8 cellular contexts compared by ENCODE assay signal in the genomic region with DNA sequence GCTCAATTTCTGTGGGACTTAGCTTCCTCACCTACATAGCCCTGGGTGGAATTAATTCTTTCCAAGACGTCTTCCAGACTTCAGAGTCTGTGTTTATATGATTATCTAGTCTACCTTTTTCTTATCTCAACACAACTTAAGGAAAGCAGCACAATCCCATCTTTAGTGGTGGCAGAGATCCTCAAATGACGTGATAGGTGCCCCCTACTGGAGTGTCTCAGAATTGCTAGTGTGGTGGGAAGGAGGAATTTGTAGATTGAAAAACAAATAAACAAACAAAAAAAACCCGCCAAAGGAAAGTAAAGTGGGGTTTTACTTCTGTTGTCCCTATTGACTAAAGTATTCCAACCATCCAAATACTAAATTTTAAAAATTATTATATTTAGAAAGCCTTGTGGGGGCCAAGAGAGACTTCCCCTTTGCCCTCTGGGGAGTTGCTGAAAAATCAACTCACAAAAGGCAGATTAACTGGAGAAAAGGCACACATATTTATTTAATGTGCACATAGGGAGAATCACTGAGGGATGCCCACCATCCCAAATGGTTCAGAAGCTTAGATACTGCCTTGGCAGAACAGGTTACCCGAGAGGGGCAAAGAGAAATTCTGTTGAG.
DNase-seq lines count a peak whose midpoint lies in the region; ATAC-seq and TF ChIP-seq lines count a peak whose summit lies in the region.

No MANE protein-coding gene starts in this region.

- no peaks in the 10 kb centered on the region for H3K36me3 Mint-ChIP-seq in nephron (ENCODE audit: low read depth)

- intact Hi-C loops in left ventricle myocardium superior (cut with micrococcal nuclease) = loop anchor here (10.0 kb wide), 1 partner anchor 149 kb away; no protein-coding TSS in a partner anchor
- intact Hi-C loops in vagina (cut with DNase I) = no loop called here

- H3K4me1 Mint-ChIP-seq in nephron = peaks cover 5% of the 10 kb centered on the region

- H3K27me3 ChIP-seq in cardiac muscle cell = no peaks in the 10 kb centered on the region
- H3K27me3 ChIP-seq in SJCRH30 = no peaks in the 10 kb centered on the region
- no peaks in the 10 kb centered on the region for H3K27me3 ChIP-seq in vagina

- no peaks in the 10 kb centered on the region for H3K9me3 ChIP-seq in cardiac muscle cell (ENCODE audit: low read depth)
- H3K9me3 ChIP-seq in SJCRH30 (replicated peaks) = peaks cover 4% of the 10 kb centered on the region; the same call in 1 of the 2 replicates
- H3K9me3 ChIP-seq in vagina = no peaks in the 10 kb centered on the region

- DNase-seq in cardiac muscle cell (ENCODE audit: low read depth in 1 of 2, low spot score in 1 of 2) (peak in 1 of 2 donors; percentile 37), left ventricle myocardium superior (no peak), SJCRH30 (peak; percentile 34 to 62), coronary artery (ENCODE audit: low spot score) (no peak), NCI-H226 (no peak), vagina (ENCODE audit: extremely low spot score in 2 of 2) (no peak)

- no peak for TF ChIP-seq POLR2A in vagina (IDR thresholded peaks at IDR 0.05)

- no peak overlapping the region for H3K4me3 Mint-ChIP-seq in nephron

- H3K27me3 Mint-ChIP-seq in nephron (ENCODE audit: low read depth) = no peaks in the 10 kb centered on the region

- no peak overlapping the region for H3K27ac Mint-ChIP-seq in nephron

- ATAC-seq in left ventricle myocardium superior = no peak
- ATAC-seq in HG02885 (IDR thresholded peaks at IDR 0.05; ENCODE audit: poor library complexity, unreplicated experiment) = no peak

- no peaks in the 10 kb centered on the region for H3K36me3 ChIP-seq in cardiac muscle cell
- H3K36me3 ChIP-seq in SJCRH30 = no peaks in the 10 kb centered on the region
- H3K36me3 ChIP-seq in vagina = no peaks in the 10 kb centered on the region

- no peak overlapping the region for H3K4me3 ChIP-seq in cardiac muscle cell
- H3K4me3 ChIP-seq in SJCRH30 = no peak overlapping the region
- no peak overlapping the region for H3K4me3 ChIP-seq in coronary artery
- no peak overlapping the region for H3K4me3 ChIP-seq in vagina

- H3K4me1 ChIP-seq in cardiac muscle cell (ENCODE audit: low read depth) = peaks cover 6% of the 10 kb centered on the region
- H3K4me1 ChIP-seq in SJCRH30 = peaks cover 7% of the 10 kb centered on the region
- H3K4me1 ChIP-seq in vagina = no peaks in the 10 kb centered on the region

- H3K27ac ChIP-seq in cardiac muscle cell (no peak overlapping the region), SJCRH30 (no peak overlapping the region), coronary artery (no peak overlapping the region), vagina (no peak overlapping the region)

- H3K9me3 Mint-ChIP-seq in nephron = peaks cover 4% of the 10 kb centered on the region

- TF ChIP-seq CTCF in cardiac muscle cell (IDR thresholded peaks at IDR 0.05; ENCODE audit: low read depth, low read length) (peak; percentile 62), coronary artery (IDR thresholded peaks at IDR 0.05) (peak; percentile 22), nephron (IDR thresholded peaks at IDR 0.05; ENCODE audit: unreplicated experiment in 3 of 3) (peak; percentile 17 to 53 (median 32)), vagina (IDR thresholded peaks at IDR 0.05) (peak in 1 of 3 experiments; percentile 24)

Comparison
In these comparisons a context has a peak if more than half of its experiments do, and no peak if none do; other contexts are left out.
1. DNase-seq: peak in SJCRH30 (2 of 2); none in left ventricle myocardium superior (single experiment), coronary artery (single experiment), NCI-H226 (single experiment) and vagina (0 of 2).